22 cellular contexts compared by ENCODE assay signal in the genomic region with DNA sequence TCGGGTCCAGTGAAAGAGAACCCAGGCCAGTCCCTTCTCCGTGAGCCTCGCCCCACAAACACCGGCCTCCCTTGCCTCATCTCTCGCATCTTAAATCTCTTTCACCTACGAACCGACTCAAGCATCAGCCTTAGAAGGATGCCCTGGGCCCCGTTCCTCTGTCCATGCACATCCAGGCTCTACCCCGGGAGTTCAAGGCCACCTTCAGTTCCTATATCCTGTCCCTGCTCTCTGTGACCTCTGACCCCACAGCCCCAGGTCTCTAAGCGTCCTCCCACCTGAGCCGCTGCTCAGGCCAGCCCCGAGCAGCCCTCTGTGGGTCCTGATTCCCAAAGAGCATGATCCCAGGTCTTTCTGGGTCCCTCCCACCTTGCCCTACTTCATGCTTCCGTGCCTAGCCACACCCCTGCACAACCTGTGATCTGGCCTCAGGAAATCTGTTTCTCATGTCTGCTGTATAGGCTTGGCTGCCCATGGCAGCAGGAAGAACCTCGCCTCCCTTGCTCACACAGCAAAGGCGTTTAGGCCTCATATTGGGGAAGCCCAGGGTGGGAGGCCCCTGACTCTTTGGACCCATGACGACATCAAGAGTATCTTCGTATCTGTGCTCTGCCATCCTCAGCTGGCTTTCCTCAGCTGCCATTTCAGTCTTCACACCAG.
DNase-seq lines count a peak whose midpoint lies in the region; ATAC-seq, FAIRE-seq and TF ChIP-seq lines count a peak whose summit lies in the region.
"Had no signal": no experiment of that assay in that cellular context is flagged by ENCODE, and none has a peak within 500 bp of the region (broad histone marks: within the 10 kb centered on the region; RNA-seq: fewer than 3 reads in every experiment).

No MANE protein-coding gene starts in this region.

- POLR2A ChIA-PET in HepG2 (lab: Yijun Ruan, JAX), result no interaction called here

- no peaks in the 10 kb centered on the region for H3K79me2 ChIP-seq in HepG2 (ENCODE audit: insufficient read depth, low read length)
- H3K79me2 ChIP-seq in osteoblast (ENCODE audit: insufficient read depth, low read length), result no peaks in the 10 kb centered on the region

- FAIRE-seq in HepG2 (lab: Jason Lieb, UNC), result no peak
- FAIRE-seq: A204.1, G401.6, GM12878 had no signal

- H4K20me1 ChIP-seq in HepG2 (ENCODE audit: insufficient read depth, low read length) (no peaks in the 10 kb centered on the region), osteoblast (ENCODE audit: insufficient read depth, low read length) (no peaks in the 10 kb centered on the region)
- H4K20me1 ChIP-seq: BLaER1 had no signal

- ATAC-seq in HepG2 (no peak), right lobe of liver (no peak)
- ATAC-seq: GM12878, PC-3 had no signal

- no peak for TF ChIP-seq EP300 in HepG2 (IDR thresholded peaks at IDR 0.05; ENCODE audit: low read depth in 2 of 2, low read length in 2 of 2)
- no peak for TF ChIP-seq EP300 in HepG2 (CRISPR knock-in tag; IDR thresholded peaks at IDR 0.05; ENCODE audit: borderline replicate concordance)

- H3K27me3 ChIP-seq in HepG2 (ENCODE audit: control insufficient read depth in 1 of 2, insufficient read depth in 2 of 2, low read length in 2 of 2), result peaks cover 2 to 31% of the 10 kb centered on the region in 2 experiments; a peak in 3 of 5 replicates
- no peaks in the 10 kb centered on the region for H3K27me3 ChIP-seq in right lobe of liver
- H3K27me3 ChIP-seq in osteoblast (ENCODE audit: insufficient read depth, low read length), result peaks cover 2% of the 10 kb centered on the region
- H3K27me3 ChIP-seq: BLaER1 had no signal

- H3K27ac ChIP-seq in HepG2 (ENCODE audit: extremely low read length, insufficient read depth, low read length) (no peak overlapping the region), right lobe of liver (no peak overlapping the region), osteoblast (ENCODE audit: low read depth, low read length) (no peak overlapping the region)
- H3K27ac ChIP-seq: BLaER1 had no signal

- 33% methylated on average over 17 of the region's 17 CpGs for WGBS in HepG2 (ENCODE audit: low lambda C conversion rate)
- WGBS in right lobe of liver (ENCODE audit: insufficient coverage, low coverage, low lambda C conversion rate, missing lambda C conversion rate), result 65% methylated on average over 15 of the region's 17 CpGs

- H3K9me3 ChIP-seq in HepG2 (ENCODE audit: low read length) (no peaks in the 10 kb centered on the region), right lobe of liver (no peaks in the 10 kb centered on the region), osteoblast (ENCODE audit: low read depth, low read length) (no peaks in the 10 kb centered on the region)
- H3K9me3 ChIP-seq: BLaER1 had no signal

- TF ChIP-seq POLR2A in HepG2 (IDR thresholded peaks at IDR 0.05; ENCODE audit: insufficient read depth in 1 of 2, low read depth in 2 of 2, low read length in 2 of 2), result no peak
- TF ChIP-seq POLR2A in right lobe of liver (IDR thresholded peaks at IDR 0.05), result no peak

- H3K4me1 ChIP-seq in HepG2 (ENCODE audit: insufficient read depth, low read length), result peaks cover 3% of the 10 kb centered on the region; the same call in 1 of the 2 replicates
- no peaks in the 10 kb centered on the region for H3K4me1 ChIP-seq in right lobe of liver
- no peaks in the 10 kb centered on the region for H3K4me1 ChIP-seq in osteoblast (ENCODE audit: insufficient read depth, low read length)

- TF ChIP-seq CTCF in HepG2 (CRISPR knock-in tag; IDR thresholded peaks at IDR 0.05) (no peak), right lobe of liver (IDR thresholded peaks at IDR 0.05) (no peak), osteoblast (IDR thresholded peaks at IDR 0.05; ENCODE audit: extremely low read depth, low read depth, low read length) (no peak)

- H3K4me3 ChIP-seq in HepG2 (replicated peaks in 1 of 3; ENCODE audit: insufficient read depth in 1 of 3, low read depth in 2 of 3, low read length in 3 of 3) (no peak overlapping the region), right lobe of liver (no peak overlapping the region), osteoblast (ENCODE audit: insufficient read depth, low read length) (no peak overlapping the region)
- H3K4me3 ChIP-seq: BLaER1, GM12878 had no signal

- H3K36me3 ChIP-seq in HepG2 (replicated peaks in 1 of 2; ENCODE audit: control insufficient read depth in 1 of 2, insufficient read depth in 2 of 2, low read length in 2 of 2) (no peaks in the 10 kb centered on the region), right lobe of liver (no peaks in the 10 kb centered on the region), osteoblast (ENCODE audit: insufficient read depth, low read length) (no peaks in the 10 kb centered on the region)
- H3K36me3 ChIP-seq: BLaER1 had no signal

- in situ Hi-C loops in HepG2 (cut with HindIII; ENCODE audit: extremely low pct_ligation_motif_present, low pct_unique_long_range_greater_than_20kb), result loop anchor here (10.0 kb wide), 1 partner anchor 342 kb away; a partner anchor contains a TSS

- no peak for DNase-seq in HepG2 (ENCODE audit: low spot score)
- no peak for DNase-seq in right lobe of liver
- peak; percentile 53 for DNase-seq in left kidney (ENCODE audit: low read depth, low spot score)
- DNase-seq in osteoblast (ENCODE audit: insufficient read length, low spot score, missing footprints), result peak; percentile 34
- DNase-seq in ureter (ENCODE audit: low spot score), result peak; percentile 22
- no peak for DNase-seq in GM19240 (ENCODE audit: insufficient read length, low spot score)
- DNase-seq in mucosa of gallbladder (ENCODE audit: low spot score), result no peak
- DNase-seq in GF-D8 (lab: John Stamatoyannopoulos, UW), result no peak
- DNase-seq: CD4-positive, alpha-beta T cell; Kasumi-1; NCI-H1105 treated with DMSO at 0.1 percent for 48 hours; NCI-H146; NCI-H1930; NCI-H2107; NCI-H446; NCI-H524 treated with DMSO at 0.1 percent for 48 hours; NCI-H774; PC-3 had no signal

- BruUV-seq in HepG2 (replicated peaks; lab: Mats Ljungman, UMichigan), result no TSS peak

- CTCF ChIA-PET in HepG2 (lab: Yijun Ruan, JAX; ENCODE audit: low intra/inter-chr PET ratio, low total read pairs), result no interaction called here

- H3K4me2 ChIP-seq in HepG2 (ENCODE audit: low read depth, low read length) (no peak overlapping the region), osteoblast (ENCODE audit: insufficient read depth, low read length) (no peak overlapping the region)
- H3K4me2 ChIP-seq: BLaER1 had no signal

- intact Hi-C loops in HepG2 (cut with micrococcal nuclease; ENCODE audit: unreplicated experiment) (loop anchor here (10.0 kb wide), 1 partner anchor 162 kb away; a partner anchor contains a TSS), right lobe of liver (cut with DNase I) (no loop called here)

- H3K9ac ChIP-seq in HepG2 (ENCODE audit: insufficient read depth, low read depth, low read length), result no peak overlapping the region
- H3K9ac ChIP-seq: BLaER1 had no signal

- no peak for TF ChIP-seq RAD21 in HepG2 (CRISPR knock-in tag; IDR thresholded peaks at IDR 0.05)

- H2AFZ ChIP-seq in HepG2 (ENCODE audit: low read length) (no peak overlapping the region), osteoblast (ENCODE audit: low read length) (no peak overlapping the region)

TF ChIP-seq in HepG2, 621 proteins besides CTCF, POLR2A, EP300 and RAD21:
- TF ChIP-seq REXO4 (CRISPR knock-in tag; IDR thresholded peaks at IDR 0.05; ENCODE audit: borderline replicate concordance) (no peak), NR2C2 (CRISPR knock-in tag; IDR thresholded peaks at IDR 0.05; ENCODE audit: borderline replicate concordance) (peak; percentile 42; the same call in 1 of the 2 replicates)

Comparison
In these comparisons a context has a peak if more than half of its experiments do, and no peak if none do; other contexts are left out.
1. DNase-seq: peak in left kidney (single experiment), osteoblast (single experiment) and ureter (single experiment); none in HepG2 (single experiment), right lobe of liver (0 of 3), GM19240 (single experiment), mucosa of gallbladder (single experiment) and GF-D8 (single experiment).